ENCODE assay signal across 13 cellular contexts in the genomic region with DNA sequence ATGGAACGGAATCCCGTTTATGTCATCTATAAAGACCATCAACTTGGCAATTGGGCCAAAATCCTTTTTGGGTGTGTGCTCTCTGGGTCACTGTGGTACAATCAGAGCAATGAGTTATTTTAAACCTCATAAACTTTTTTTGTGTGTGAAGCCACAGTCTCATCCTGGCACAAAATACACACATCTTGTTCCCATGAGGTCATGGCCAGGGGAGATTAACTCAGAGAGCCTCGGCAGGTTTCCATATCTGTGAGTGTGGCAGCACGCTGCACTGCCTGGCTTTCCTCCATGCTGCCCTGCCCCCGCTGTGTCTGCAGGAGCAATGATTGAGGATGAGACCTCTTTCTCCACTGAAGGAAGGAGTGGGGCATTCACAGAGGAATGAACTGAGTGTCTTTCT. TPM values are rescaled to one million over a fixed set of nuclear protein-coding genes. Genes with fewer than 3 reads are reported as not detected.
DNase-seq lines count a peak whose midpoint lies in the region; ATAC-seq lines count a peak whose summit lies in the region.
"Had no signal": no experiment of that assay in that cellular context is flagged by ENCODE, and none has a peak within 500 bp of the region (broad histone marks: within the 10 kb centered on the region; RNA-seq: fewer than 3 reads in every experiment).

No MANE protein-coding gene starts in this region.

- intact Hi-C loops in Right ventricle myocardium inferior (cut with DNase I) (no loop called here), posterior vena cava (cut with DNase I) (no loop called here)

- no peak overlapping the region for H3K27ac ChIP-seq in SJCRH30
- H3K27ac ChIP-seq: KMS-11 had no signal

- no peaks in the 10 kb centered on the region for H3K9me3 ChIP-seq in SJCRH30 (replicated peaks)

- H3K36me3 ChIP-seq in SJCRH30: no peaks in the 10 kb centered on the region

- peak; percentile 82 for ATAC-seq in Right ventricle myocardium inferior
- ATAC-seq in HG02970 (IDR thresholded peaks at IDR 0.05; ENCODE audit: low FRiP score, unreplicated experiment): no peak
- ATAC-seq in HG02623 (IDR thresholded peaks at IDR 0.05; ENCODE audit: unreplicated experiment): no peak
- ATAC-seq: T-cell had no signal

- DNase-seq in EL (peak; percentile 74), SJCRH30 (peak; percentile 59 to 63), Right ventricle myocardium inferior (ENCODE audit: missing footprints) (peak; percentile 76), posterior vena cava (ENCODE audit: low spot score) (peak; percentile 73), NCI-H187 (lab: John Stamatoyannopoulos, UW) (no peak), COLO668 (lab: John Stamatoyannopoulos, UW; ENCODE audit: unreplicated experiment) (no peak)
- DNase-seq: activated CD8-positive, alpha-beta memory T cell treated with anti-CD3 and anti-CD28 coated beads for 24 hours; CD4-positive, alpha-beta memory T cell; NCI-H510A; T-cell had no signal

- H3K4me1 ChIP-seq in SJCRH30: peaks cover 39% of the 10 kb centered on the region

- no peaks in the 10 kb centered on the region for H3K27me3 ChIP-seq in SJCRH30

- no peak overlapping the region for H3K4me3 ChIP-seq in SJCRH30

RNA-seq across cellular contexts. Expression of gene DLG1, which starts 54.0 kb away (rescaled TPM):
- total RNA-seq in SJCRH30 (2014; rRNA removed; shearing (Covaris generic)): 64.4 and 75.1 TPM in 2 replicates
- total RNA-seq in Right ventricle myocardium inferior (48.6 TPM), posterior vena cava (10 to 100 TPM; 67.9 to 70.3 TPM)

Comparison
In these comparisons a context has a peak if more than half of its experiments do, and no peak if none do; other contexts are left out.
1. DNase-seq: peak in EL (single experiment), SJCRH30 (2 of 2), Right ventricle myocardium inferior (single experiment) and posterior vena cava (single experiment); none in NCI-H187 (0 of 2) and COLO668 (single experiment).